19 cellular contexts compared by ENCODE assay signal in the genomic region with DNA sequence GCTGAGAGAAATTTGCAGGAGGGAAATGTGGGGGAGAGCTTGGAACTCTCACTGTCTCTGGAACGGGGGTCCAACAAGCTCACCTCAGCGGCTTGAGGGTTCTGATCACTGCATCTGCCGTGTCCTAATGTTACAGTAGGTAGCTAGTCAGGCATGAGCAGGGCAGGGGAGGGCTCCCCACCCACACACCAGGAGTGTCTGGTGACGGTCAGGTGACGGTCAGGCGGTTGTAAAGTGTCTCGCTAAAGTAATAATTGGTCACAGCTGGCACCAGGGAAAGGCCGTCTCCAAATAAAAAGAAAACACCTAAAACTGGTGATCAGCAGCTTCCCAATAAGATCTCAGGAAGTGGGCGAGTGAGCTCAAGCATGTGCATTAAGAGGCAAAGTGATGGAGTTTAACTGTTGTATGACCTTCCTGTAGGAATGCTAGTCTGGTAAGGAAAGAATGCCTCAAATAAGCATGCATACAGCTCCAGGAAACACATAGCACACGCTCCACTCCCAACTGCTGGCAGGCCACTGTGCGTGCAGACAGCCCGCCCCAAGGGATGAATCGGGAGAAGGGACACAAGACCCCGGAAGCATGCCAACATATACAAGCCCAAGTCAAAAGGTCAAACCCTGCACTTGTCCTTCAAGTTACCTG.
A peak's percentile ranks its signal among the peaks of the same experiment; 100 is the strongest.
DNase-seq lines count a peak whose midpoint lies in the region; FAIRE-seq and TF ChIP-seq lines count a peak whose summit lies in the region.
"Had no signal": no experiment of that assay in that cellular context is flagged by ENCODE, and none has a peak within 500 bp of the region (broad histone marks: within the 10 kb centered on the region; RNA-seq: fewer than 3 reads in every experiment).

No MANE protein-coding gene starts in this region.

- no peak overlapping the region for H3K56ac ChIP-seq in H1 (replicated peaks; ENCODE audit: insufficient read length, low read depth, low read length)

- H4K91ac ChIP-seq in H1 (replicated peaks; ENCODE audit: insufficient read length, low read length) (no peak overlapping the region), mesenchymal stem cell (ENCODE audit: low read length) (no peak overlapping the region)

- no peak for TF ChIP-seq RAD21 in H1 (IDR thresholded peaks at IDR 0.05 in 1 of 2, conservative IDR thresholded peaks at IDR 0.05 in 1 of 2; ENCODE audit: low read depth in 2 of 2, low read length in 2 of 2)

- no peak overlapping the region for H4K5ac ChIP-seq in H1 (ENCODE audit: insufficient read length, low read depth, low read length)

- BruUV-seq in mammary epithelial cell (replicated peaks; lab: Mats Ljungman, UMichigan): no TSS peak

- H3K36me3 ChIP-seq in H1 (ENCODE audit: control insufficient read depth in 2 of 4, insufficient read depth in 4 of 4, low read length in 3 of 4): no peaks in the 10 kb centered on the region
- no peaks in the 10 kb centered on the region for H3K36me3 ChIP-seq in mesenchymal stem cell (ENCODE audit: control insufficient read depth in 1 of 2, insufficient read depth in 2 of 2, low read depth in 1 of 2, low read length in 2 of 2)
- H3K36me3 ChIP-seq in MG63: no peaks in the 10 kb centered on the region
- H3K36me3 ChIP-seq in mammary epithelial cell (ENCODE audit: insufficient read depth, low read length): no peaks in the 10 kb centered on the region

- no peak overlapping the region for H3K4me3 ChIP-seq in AG04449 (ENCODE audit: low read depth, low read length)
- no peak overlapping the region for H3K4me3 ChIP-seq in H1 (ENCODE audit: extremely low read depth in 1 of 4, insufficient read depth in 2 of 4, low read depth in 3 of 4, low read length in 4 of 4)
- H3K4me3 ChIP-seq in mesenchymal stem cell (ENCODE audit: insufficient read depth in 1 of 2, low read depth in 1 of 2, low read length in 2 of 2): no peak overlapping the region
- H3K4me3 ChIP-seq in MG63: no peak overlapping the region
- H3K4me3 ChIP-seq in mammary epithelial cell (replicated peaks in 1 of 3; ENCODE audit: insufficient read depth in 1 of 3, low read depth in 2 of 3, low read length in 3 of 3): no peak overlapping the region

- intact Hi-C loops in mammary epithelial cell (cut with micrococcal nuclease): no loop called here

- TF ChIP-seq EP300 in H1 (IDR thresholded peaks at IDR 0.05; ENCODE audit: borderline replicate concordance in 1 of 2, low read depth in 2 of 2, low read length in 2 of 2): no peak

- H3K9me3 ChIP-seq in H1 (ENCODE audit: insufficient read depth in 2 of 2, low read depth in 1 of 2, low read length in 1 of 2) (no peaks in the 10 kb centered on the region), mesenchymal stem cell (ENCODE audit: control insufficient read depth, low read length) (no peaks in the 10 kb centered on the region), MG63 (no peaks in the 10 kb centered on the region), mammary epithelial cell (replicated peaks; ENCODE audit: insufficient read depth, low read length) (no peaks in the 10 kb centered on the region)

- no peaks in the 10 kb centered on the region for H3K79me2 ChIP-seq in H1 (ENCODE audit: control insufficient read depth in 1 of 2, insufficient read depth in 2 of 2, low read length in 2 of 2)
- H3K79me2 ChIP-seq in mammary epithelial cell (ENCODE audit: insufficient read depth, low read length): no peaks in the 10 kb centered on the region

- H3K27me3 ChIP-seq in H1 (replicated peaks in 1 of 4; ENCODE audit: control insufficient read depth in 3 of 4, extremely low read depth in 1 of 4, insufficient read depth in 3 of 4, low read length in 3 of 4) (no peaks in the 10 kb centered on the region; a peak in 1 of 7 replicates), mesenchymal stem cell (ENCODE audit: control insufficient read depth in 1 of 2, insufficient read depth in 1 of 2, low read length in 2 of 2) (no peaks in the 10 kb centered on the region), MG63 (no peaks in the 10 kb centered on the region), mammary epithelial cell (ENCODE audit: insufficient read depth, low read length) (no peaks in the 10 kb centered on the region)

- in situ Hi-C loops in mammary epithelial cell (cut with MboI; ENCODE audit: low sequenced_read_pairs in 2 of 2): no loop called here

- H3K18ac ChIP-seq in H1 (ENCODE audit: extremely low read depth, low read length) (no peak overlapping the region), mesenchymal stem cell (ENCODE audit: low read depth in 1 of 2, low read length in 2 of 2) (no peak overlapping the region)

- no peak overlapping the region for H2BK15ac ChIP-seq in H1 (ENCODE audit: low read length)
- no peak overlapping the region for H2BK15ac ChIP-seq in mesenchymal stem cell (ENCODE audit: low read depth, poor library complexity, severe bottlenecking)

- H2BK120ac ChIP-seq in H1 (replicated peaks; ENCODE audit: low read depth, low read length): no peak overlapping the region
- H2BK120ac ChIP-seq in mesenchymal stem cell (ENCODE audit: low read depth, low read length): no peak overlapping the region

- H3K4me1 ChIP-seq in H1 (replicated peaks in 1 of 4; ENCODE audit: control insufficient read depth in 3 of 4, insufficient read depth in 4 of 4, low read length in 3 of 4) (peaks cover 0 to 5% (median 3%) of the 10 kb centered on the region in 4 experiments; a peak in 4 of 7 replicates), mesenchymal stem cell (ENCODE audit: control insufficient read depth, insufficient read depth, low read depth, low read length) (peaks cover 7% of the 10 kb centered on the region), mammary epithelial cell (ENCODE audit: insufficient read depth, low read length) (peaks cover 3% of the 10 kb centered on the region)

- H2BK5ac ChIP-seq in H1 (ENCODE audit: low read depth, low read length): no peak overlapping the region; the same call in 1 of the 2 replicates
- H2BK5ac ChIP-seq in mesenchymal stem cell (ENCODE audit: low read depth, low read length, poor library complexity, severe bottlenecking): no peak overlapping the region

- no peak overlapping the region for H2BK20ac ChIP-seq in H1 (ENCODE audit: low read length)

- H3K4me2 ChIP-seq in H1 (ENCODE audit: insufficient read depth in 1 of 2, low read depth in 2 of 2, low read length in 2 of 2) (no peak overlapping the region), mesenchymal stem cell (ENCODE audit: low read length, poor library complexity, severe bottlenecking) (no peak overlapping the region), mammary epithelial cell (ENCODE audit: insufficient read depth, low read depth, low read length) (no peak overlapping the region)

- H3K27ac ChIP-seq in H1 (ENCODE audit: low read depth, low read length) (no peak overlapping the region; the same call in 1 of the 2 replicates), mesenchymal stem cell (ENCODE audit: low read length, poor library complexity, severe bottlenecking) (no peak overlapping the region), mammary epithelial cell (ENCODE audit: insufficient read depth, low read depth, low read length) (no peak overlapping the region)

- H2BK12ac ChIP-seq in H1 (ENCODE audit: low read depth, low read length) (peak overlapping the region; percentile 50; the same call in 1 of the 2 replicates), mesenchymal stem cell (ENCODE audit: low read length in 2 of 2) (no peak overlapping the region)

- H3K9ac ChIP-seq in H1 (replicated peaks in 1 of 4; ENCODE audit: extremely low read depth in 1 of 4, low read depth in 3 of 4, low read length in 3 of 4): no peak overlapping the region; a peak in 1 of 7 replicates
- H3K9ac ChIP-seq in mesenchymal stem cell (ENCODE audit: low read length): no peak overlapping the region
- H3K9ac ChIP-seq in mammary epithelial cell (ENCODE audit: insufficient read depth, low read length): no peak overlapping the region

- H2AFZ ChIP-seq in H1 (ENCODE audit: low read length) (no peak overlapping the region), mesenchymal stem cell (ENCODE audit: low read depth, low read length) (no peak overlapping the region), mammary epithelial cell (ENCODE audit: low read depth, low read length) (no peak overlapping the region)

- no peaks in the 10 kb centered on the region for H3K23me2 ChIP-seq in H1 (ENCODE audit: low read depth, low read length)

- dilution Hi-C loops in mammary epithelial cell (cut with HindIII; ENCODE audit: low sequenced_read_pairs): no loop called here

- CTCF ChIA-PET in AG04449 (lab: Yijun Ruan, JAX) (interaction anchor here (5.8 kb wide), 1 partner anchor 16 kb away, joined by 42 read pairs; no protein-coding TSS in a partner anchor), H1 (lab: Charles Lee; ENCODE audit: partially characterized antibody) (interaction anchor here (0.8 to 5.5 kb wide), 5 partner anchors 9 to 329 kb away, joined by 3 to 55 read pairs (median 3); no protein-coding TSS in a partner anchor), mammary epithelial cell (lab: Charles Lee; ENCODE audit: low non-redundant PET) (no interaction called here)

- FAIRE-seq in H1 (lab: Jason Lieb, UNC): no peak
- FAIRE-seq: GM12892, islet of Langerhans, TTC549 had no signal

- 92% methylated on average over 14 of the region's 14 CpGs; no CpG with 5 or more reads in 1 of the 2 experiments for WGBS in H1 (ENCODE audit: extremely low coverage in 1 of 2, insufficient coverage in 1 of 2, insufficient read length in 1 of 2, insufficient replicate concordance in 2 of 2, low coverage in 1 of 2, low lambda C conversion rate in 2 of 2, missing lambda C conversion rate in 1 of 2), 2 experiments
- WGBS in mesenchymal stem cell: 86% methylated on average over 9 of the region's 14 CpGs
- 84% methylated on average over 12 of the region's 14 CpGs for WGBS in mammary epithelial cell (ENCODE audit: low coverage, missing lambda C conversion rate)

- no peak overlapping the region for H4K8ac ChIP-seq in H1 (ENCODE audit: extremely low read depth, insufficient read depth, low read length)
- no peak overlapping the region for H4K8ac ChIP-seq in mesenchymal stem cell (ENCODE audit: low read length)

- H2AK5ac ChIP-seq in H1 (ENCODE audit: low read depth, low read length) (no peak overlapping the region), mesenchymal stem cell (ENCODE audit: low read length, severe bottlenecking) (no peak overlapping the region)

- H3K23ac ChIP-seq in H1 (ENCODE audit: insufficient read length) (no peak overlapping the region), mesenchymal stem cell (ENCODE audit: low read length in 2 of 2) (no peak overlapping the region)

- no peak for TF ChIP-seq CTCF in AG04449 (IDR thresholded peaks at IDR 0.05; ENCODE audit: insufficient read depth, low read length, missing control alignments)
- TF ChIP-seq CTCF in H1 (IDR thresholded peaks at IDR 0.05; ENCODE audit: control extremely low read depth in 1 of 3, insufficient read depth in 1 of 3, low read depth in 1 of 3, low read length in 3 of 3): no peak
- TF ChIP-seq CTCF in mammary epithelial cell (conservative IDR thresholded peaks at IDR 0.05 in 1 of 2, IDR thresholded peaks at IDR 0.05 in 1 of 2; ENCODE audit: extremely low read depth in 1 of 2, insufficient read depth in 1 of 2, low read depth in 1 of 2, low read length in 2 of 2): no peak

- H3K4ac ChIP-seq in H1 (replicated peaks; ENCODE audit: insufficient read length, low read depth, low read length) (no peak overlapping the region), mesenchymal stem cell (ENCODE audit: low read depth in 1 of 2, low read length in 2 of 2) (no peak overlapping the region)

- no peaks in the 10 kb centered on the region for H3K79me1 ChIP-seq in H1 (ENCODE audit: low read depth, low read length)
- H3K79me1 ChIP-seq in mesenchymal stem cell (replicated peaks; ENCODE audit: low read length, poor library complexity, severe bottlenecking): no peaks in the 10 kb centered on the region

- DNase-seq in AG04449 (ENCODE audit: low read depth, low spot score): peak; percentile 19
- DNase-seq in NCI-H69 (lab: John Stamatoyannopoulos, UW): peak; percentile 50
- DNase-seq in H1 (ENCODE audit: low read depth in 1 of 2, low spot score in 2 of 2): no peak
- peak; percentile 5 for DNase-seq in mesenchymal stem cell
- DNase-seq in MG63: no peak
- DNase-seq in stimulated activated CD4-positive, alpha-beta T cell treated with anti-CD3 and anti-CD28 coated beads, Interleukin-1b, Interleukin-23, amount 100 ng/mL, for 48 hours: no peak
- no peak for DNase-seq in mammary epithelial cell
- DNase-seq in C1 segment of cervical spinal cord (lab: John Stamatoyannopoulos, UW): no peak
- DNase-seq: activated CD4-positive, alpha-beta T cell treated with anti-CD3 and anti-CD28 coated beads for 4 hours; activated CD8-positive, alpha-beta memory T cell treated with anti-CD3 and anti-CD28 coated beads, Interleukin-2, amount 50 U/mL, for 48 hours; activated gamma-delta T cell; DMS153; endodermal cell; midbrain; NCI-H2029; stimulated activated CD4-positive, alpha-beta T cell treated with anti-CD3 and anti-CD28 coated beads, Interleukin-12 subunit alpha, Interleukin-12 subunit beta, amount 100 ng/mL, for 4 hours had no signal

- H3K14ac ChIP-seq in H1 (ENCODE audit: insufficient read length): no peak overlapping the region
- H3K14ac ChIP-seq in mesenchymal stem cell (ENCODE audit: low read length in 2 of 2): no peak overlapping the region

- no peak for TF ChIP-seq POLR2A in H1 (IDR thresholded peaks at IDR 0.05; ENCODE audit: control extremely low read depth in 1 of 2, low read depth in 2 of 2, low read length in 2 of 2)

- POLR2A ChIA-PET in AG04449 (lab: Yijun Ruan, JAX) (no interaction called here), H1 (lab: Charles Lee; ENCODE audit: partially characterized antibody) (no interaction called here)

- peaks cover 0 to 1% of the 10 kb centered on the region in 2 experiments for H4K20me1 ChIP-seq in H1 (replicated peaks in 1 of 2; ENCODE audit: control insufficient read depth in 1 of 2, insufficient read depth in 2 of 2, low read length in 2 of 2)
- H4K20me1 ChIP-seq in mammary epithelial cell (ENCODE audit: insufficient read depth, low read length): no peaks in the 10 kb centered on the region

Comparison
In these comparisons a context has a peak if more than half of its experiments do, and no peak if none do; other contexts are left out.
1. DNase-seq: peak in AG04449 (single experiment), NCI-H69 (single experiment) and mesenchymal stem cell (single experiment); none in H1 (0 of 2), MG63 (single experiment), stimulated activated CD4-positive, alpha-beta T cell treated with anti-CD3 and anti-CD28 coated beads, Interleukin-1b, Interleukin-23, amount 100 ng/mL, for 48 hours (single experiment), mammary epithelial cell (single experiment) and C1 segment of cervical spinal cord (0 of 14).